ENCODE assay signal across 8 cellular contexts in the genomic region with DNA sequence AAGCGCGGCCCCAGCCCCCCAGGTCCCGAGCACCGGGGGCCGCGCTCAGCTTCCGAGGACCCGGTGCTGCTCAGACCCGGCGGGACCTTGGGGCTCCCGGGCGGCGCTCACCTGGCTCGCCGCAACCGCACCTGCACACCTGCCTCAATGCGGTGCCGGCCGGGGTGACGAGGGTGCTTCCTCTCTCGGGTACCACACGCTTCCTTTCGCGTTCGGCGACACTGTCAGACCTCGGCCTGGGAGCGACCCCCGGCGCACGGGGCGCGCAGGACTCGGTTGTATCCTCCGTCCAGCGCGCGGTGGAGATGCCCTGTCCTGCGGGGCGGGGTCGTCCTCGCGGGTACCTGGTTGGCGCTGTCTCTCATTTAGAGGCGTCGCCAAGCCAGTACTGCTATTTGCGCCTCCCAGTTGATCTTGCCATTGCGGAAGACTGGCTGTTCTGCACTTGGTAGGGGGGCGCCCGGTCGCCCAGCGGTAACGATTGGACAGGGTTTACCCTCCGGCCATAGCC. TPM values are rescaled to one million over a fixed set of nuclear protein-coding genes. Genes with fewer than 3 reads are reported as not detected.
DNase-seq lines count a peak whose midpoint lies in the region; ATAC-seq and TF ChIP-seq lines count a peak whose summit lies in the region.

No MANE protein-coding gene starts in this region.

- ATAC-seq in HG02759 (IDR thresholded peaks at IDR 0.05; ENCODE audit: unreplicated experiment) = peak; percentile 15
- peak; percentile 25 for ATAC-seq in omental fat pad (ENCODE audit: low FRiP score)

- DNase-seq in GM12865 (ENCODE audit: low read depth) (peak; percentile 34), NCI-H69 (lab: John Stamatoyannopoulos, UW) (peak; percentile 79), fibroblast of villous mesenchyme (ENCODE audit: low read depth) (peak; percentile 42), omental fat pad (ENCODE audit: low spot score) (no peak), superior temporal gyrus (ENCODE audit: extremely low spot score) (no peak), UCSD-AML1 (lab: John Stamatoyannopoulos, UW; ENCODE audit: unreplicated experiment) (no peak)
- peak; percentile 20 for DNase-seq in activated T-helper 9 cell treated with anti-CD3 and anti-CD28 coated beads, Interleukin-2, amount 50 U/mL, for 16 hours (ENCODE audit: low read depth)

- TF ChIP-seq CTCF in GM12865 (IDR thresholded peaks at IDR 0.05; ENCODE audit: insufficient read depth, low read depth, low read length, missing control alignments) (no peak), fibroblast of villous mesenchyme (IDR thresholded peaks at IDR 0.05; ENCODE audit: insufficient read depth, low read depth, low read length) (no peak), omental fat pad (IDR thresholded peaks at IDR 0.05) (no peak)

- peak overlapping the region; percentile 60 for H3K4me3 ChIP-seq in GM12865 (ENCODE audit: low read depth, low read length)
- H3K4me3 ChIP-seq in fibroblast of villous mesenchyme (ENCODE audit: low read depth, low read length) = peak overlapping the region; percentile 70

RNA-seq across cellular contexts. Expression of a gene that starts 0.7 kb away (rescaled TPM):
- total RNA-seq in fibroblast of villous mesenchyme = 35.0 and 50.3 TPM in 2 replicates
- total RNA-seq in omental fat pad = 10 to 100 TPM; 47.5 to 78.5 (median 68.9) TPM

RNA-seq across cellular contexts. Expression of a gene that starts 14.5 kb away (rescaled TPM):
- total RNA-seq in fibroblast of villous mesenchyme (32.8 and 41.2 TPM in 2 replicates), omental fat pad (10 to 100 TPM; 22.8 to 46.5 (median 30.7) TPM)

Comparison
In these comparisons a context has a peak if more than half of its experiments do, and no peak if none do; other contexts are left out.
1. DNase-seq: peak in GM12865 (single experiment), NCI-H69 (single experiment), activated T-helper 9 cell treated with anti-CD3 and anti-CD28 coated beads, Interleukin-2, amount 50 U/mL, for 16 hours (single experiment) and fibroblast of villous mesenchyme (single experiment); none in omental fat pad (single experiment), superior temporal gyrus (single experiment) and UCSD-AML1 (single experiment).